10 cellular contexts compared by ENCODE assay signal in genomic region chr12:27970981-27971489, GRCh38. TPM values are rescaled to one million over a fixed set of nuclear protein-coding genes. Genes with fewer than 3 reads are reported as not detected.
DNase-seq lines count a peak whose midpoint lies in the region; ATAC-seq and TF ChIP-seq lines count a peak whose summit lies in the region.
"Had no signal": no experiment of that assay in that cellular context is flagged by ENCODE, and none has a peak within 500 bp of the region (broad histone marks: within the 10 kb centered on the region; RNA-seq: fewer than 3 reads in every experiment).

No MANE protein-coding gene starts in this region.

- no peaks in the 10 kb centered on the region for H3K36me3 ChIP-seq in lower lobe of right lung
- no peaks in the 10 kb centered on the region for H3K36me3 ChIP-seq in tibial nerve
- H3K36me3 ChIP-seq: BLaER1 had no signal

- peaks cover 2 to 92% (median 68%) of the 10 kb centered on the region in 45 donors for H3K27me3 ChIP-seq in dorsolateral prefrontal cortex
- peaks cover 88% of the 10 kb centered on the region for H3K27me3 ChIP-seq in lower lobe of right lung (ENCODE audit: low read depth)
- peaks cover 0 to 76% of the 10 kb centered on the region in 2 donors for H3K27me3 ChIP-seq in tibial nerve

- no peaks in the 10 kb centered on the region for H3K36me3 Mint-ChIP-seq in activated CD4-positive, alpha-beta T cell treated with anti-CD3 and anti-CD28 coated beads, Interleukin-2, amount 10 ng/mL, durations not matched to agents 7 days and 5 days (ENCODE audit: low read depth)

- intact Hi-C loops in dorsolateral prefrontal cortex (cut with DNase I) (no loop called here), lower lobe of right lung (cut with DNase I) (no loop called here)

- no peak for DNase-seq in activated CD4-positive, alpha-beta T cell treated with anti-CD3 and anti-CD28 coated beads, Interleukin-2, amount 10 ng/mL, durations not matched to agents 7 days and 5 days
- DNase-seq in activated CD4-positive, alpha-beta T cell treated with anti-CD3 and anti-CD28 coated beads, Interleukin-2, amount 50 U/mL, for 48 hours: no peak
- DNase-seq in dorsolateral prefrontal cortex (no peak), lower lobe of right lung (no peak), tibial nerve (ENCODE audit: low spot score in 2 of 2) (peak in 1 of 2 donors; percentile 33), HEK293T (ENCODE audit: extremely low spot score) (no peak), superior temporal gyrus (ENCODE audit: extremely low spot score) (no peak)
- DNase-seq: NCI-H2171 treated with DMSO at 0.1 percent for 48 hours had no signal

- H3K9me3 Mint-ChIP-seq in activated CD4-positive, alpha-beta T cell treated with anti-CD3 and anti-CD28 coated beads, Interleukin-2, amount 10 ng/mL, durations not matched to agents 7 days and 5 days: no peaks in the 10 kb centered on the region

- no peak for TF ChIP-seq POLR2A in tibial nerve (IDR thresholded peaks at IDR 0.05)

- TF ChIP-seq CTCF in dorsolateral prefrontal cortex (IDR thresholded peaks at IDR 0.05 in 54 of 56, conservative IDR thresholded peaks at IDR 0.05 in 2 of 56; ENCODE audit: low read depth in 1 of 56, partially characterized antibody in 56 of 56): no peak
- no peak for TF ChIP-seq CTCF in lower lobe of right lung (IDR thresholded peaks at IDR 0.05)
- no peak for TF ChIP-seq CTCF in tibial nerve (IDR thresholded peaks at IDR 0.05)

- no peak overlapping the region for H3K27ac Mint-ChIP-seq in activated CD4-positive, alpha-beta T cell treated with anti-CD3 and anti-CD28 coated beads, Interleukin-2, amount 10 ng/mL, durations not matched to agents 7 days and 5 days

- H3K9me3 ChIP-seq in lower lobe of right lung: no peaks in the 10 kb centered on the region
- H3K9me3 ChIP-seq in tibial nerve: no peaks in the 10 kb centered on the region

- WGBS in tibial nerve, 2 donors: 12 to 13% methylated on average over 18 of the region's 18 CpGs

- POLR2A ChIA-PET in activated CD4-positive, alpha-beta T cell treated with anti-CD3 and anti-CD28 coated beads, Interleukin-2, amount 10 ng/mL, durations not matched to agents 7 days and 5 days (lab: Charles Lee): no interaction called here
- POLR2A ChIA-PET in HEK293T (lab: Yijun Ruan, JAX): interaction anchor here (0.9 to 1.0 kb wide), 2 partner anchors 191 to 220 kb away, joined by 3 read pairs; no protein-coding TSS in a partner anchor

- no peak for TF ChIP-seq EP300 in tibial nerve (IDR thresholded peaks at IDR 0.05)

- H3K4me3 ChIP-seq in dorsolateral prefrontal cortex (peak overlapping the region; percentile 24 to 78 (median 56)), lower lobe of right lung (peak overlapping the region; percentile 57), tibial nerve (peak overlapping the region in 3 of 4 donors; percentile 41 to 70 (median 55))

- CTCF ChIA-PET in activated CD4-positive, alpha-beta T cell treated with anti-CD3 and anti-CD28 coated beads, Interleukin-2, amount 10 ng/mL, durations not matched to agents 7 days and 5 days (lab: Charles Lee): no interaction called here
- CTCF ChIA-PET in HEK293T (lab: Yijun Ruan, JAX): interaction anchor here (0.7 kb wide), 1 partner anchor 1879 kb away, joined by 3 read pairs; no protein-coding TSS in a partner anchor

- H3K4me1 ChIP-seq in lower lobe of right lung (peaks cover 30% of the 10 kb centered on the region), tibial nerve (peaks cover 0 to 62% (median 23%) of the 10 kb centered on the region in 4 donors)

- peaks cover 26% of the 10 kb centered on the region for H3K4me1 Mint-ChIP-seq in activated CD4-positive, alpha-beta T cell treated with anti-CD3 and anti-CD28 coated beads, Interleukin-2, amount 10 ng/mL, durations not matched to agents 7 days and 5 days

- H3K27ac ChIP-seq in dorsolateral prefrontal cortex (peak overlapping the region in 6 of 59 donors; percentile 1 to 64 (median 34)), lower lobe of right lung (no peak overlapping the region), tibial nerve (peak overlapping the region in 2 of 4 donors; percentile 39 to 89)
- H3K27ac ChIP-seq: BLaER1 had no signal

- H3K27me3 Mint-ChIP-seq in activated CD4-positive, alpha-beta T cell treated with anti-CD3 and anti-CD28 coated beads, Interleukin-2, amount 10 ng/mL, durations not matched to agents 7 days and 5 days: peaks cover 88% of the 10 kb centered on the region

- peak overlapping the region; percentile 27 for H3K4me3 Mint-ChIP-seq in activated CD4-positive, alpha-beta T cell treated with anti-CD3 and anti-CD28 coated beads, Interleukin-2, amount 10 ng/mL, durations not matched to agents 7 days and 5 days

- ATAC-seq in lower lobe of right lung (no peak), GM18511 (IDR thresholded peaks at IDR 0.05; ENCODE audit: unreplicated experiment) (no peak)

TF ChIP-seq in HEK293T, 16 proteins besides CTCF, POLR2A, EP300 and RAD21:
- TF ChIP-seq SUZ12 (IDR thresholded peaks at IDR 0.05) (no peak), FOXK2 (IDR thresholded peaks at IDR 0.05) (no peak), CTBP1 (IDR thresholded peaks at IDR 0.05; ENCODE audit: borderline replicate concordance) (no peak), ELF4 (IDR thresholded peaks at IDR 0.05) (no peak), ARNT (IDR thresholded peaks at IDR 0.05) (no peak), FOXA1 (IDR thresholded peaks at IDR 0.05) (no peak), BHLHE40 (IDR thresholded peaks at IDR 0.05; ENCODE audit: borderline replicate concordance) (no peak), HDGF (IDR thresholded peaks at IDR 0.05; ENCODE audit: borderline replicate concordance) (no peak), NFRKB (IDR thresholded peaks at IDR 0.05) (no peak), FOXM1 (IDR thresholded peaks at IDR 0.05; ENCODE audit: borderline replicate concordance) (no peak), SP1 (IDR thresholded peaks at IDR 0.05) (no peak), L3MBTL2 (conservative IDR thresholded peaks at IDR 0.05) (no peak), LEF1 (IDR thresholded peaks at IDR 0.05; ENCODE audit: borderline replicate concordance) (no peak), PKNOX1 (IDR thresholded peaks at IDR 0.05) (no peak), ZNF384 (IDR thresholded peaks at IDR 0.05) (no peak), TARDBP (IDR thresholded peaks at IDR 0.05) (no peak)

RNA-seq across cellular contexts. Expression of gene PTHLH, which starts 1.5 kb away (rescaled TPM):
- not detected for total RNA-seq in activated CD4-positive, alpha-beta T cell treated with anti-CD3 and anti-CD28 coated beads, Interleukin-2, amount 10 ng/mL, durations not matched to agents 7 days and 5 days
- 1 to 10 TPM in 117 of 120 experiments, under 1 TPM in 3; 0.54 to 10.0 (median 4.6) TPM for total RNA-seq in dorsolateral prefrontal cortex
- total RNA-seq in lower lobe of right lung: 0.21 TPM
- total RNA-seq in tibial nerve: 1 to 10 TPM in 3 of 4 donors, not detected in 1; 4.3 to 6.9 (median 6.8) TPM
